In the genomic region with DNA sequence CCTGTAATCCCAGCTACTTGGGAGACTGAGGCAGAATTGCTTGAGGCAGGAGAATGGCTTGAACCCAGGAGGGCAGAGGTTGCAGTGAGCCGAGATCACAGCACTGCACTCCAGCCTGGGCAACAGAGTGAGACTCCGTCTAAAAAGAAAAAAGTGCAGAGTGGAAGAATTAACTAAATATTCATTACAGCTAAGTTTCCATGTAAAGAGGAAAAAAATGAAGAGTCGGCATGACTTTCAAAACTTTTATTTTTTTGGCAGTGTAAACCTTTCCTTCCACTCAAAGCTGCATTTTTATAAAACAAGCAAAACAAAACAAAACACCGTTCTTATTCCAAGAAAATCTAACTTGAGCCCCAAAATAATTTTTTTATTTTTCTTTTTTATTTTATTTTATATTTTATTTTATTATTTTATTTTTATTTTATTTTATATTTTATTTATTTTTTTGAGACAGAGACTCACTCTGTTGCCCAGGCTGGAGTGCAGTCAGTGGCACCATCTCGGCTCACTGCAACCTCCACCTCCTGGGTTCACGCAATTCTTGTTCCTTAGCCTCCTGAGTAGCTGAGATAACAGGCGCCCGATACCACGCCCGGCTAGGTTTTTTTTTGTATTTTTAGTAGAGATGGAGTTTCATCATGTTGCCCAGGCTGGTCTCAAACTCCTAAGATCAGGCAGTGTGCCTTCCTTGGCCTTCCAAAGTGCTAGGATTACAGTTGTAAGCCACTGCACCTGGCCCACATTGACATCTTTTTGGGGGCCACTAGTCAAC, we compare ENCODE assay signal across 24 cellular contexts.
"Had no signal": no experiment of that assay in that cellular context is flagged by ENCODE, and none has a peak within 500 bp of the region (broad histone marks: within the 10 kb centered on the region; RNA-seq: fewer than 3 reads in every experiment).

No MANE protein-coding gene starts in this region.

- H3K4me1 ChIP-seq: body of pancreas, left ventricle myocardium inferior, neural progenitor cell, thyroid gland, upper lobe of right lung had no signal

- H3K4me3 Mint-ChIP-seq: activated CD4-positive, alpha-beta T cell treated with anti-CD3 and anti-CD28 coated beads, Interleukin-2, amount 10 ng/mL, durations not matched to agents 7 days and 5 days; activated CD8-positive, alpha-beta T cell treated with anti-CD3 and anti-CD28 coated beads, Interleukin-2, amount 10 ng/mL, durations not matched to agents 7 days and 5 days; activated T-helper 17 cell treated with anti-CD3 and anti-CD28 coated beads, Interleukin-2, amount 50 U/mL, for 72 hours; dendritic cell treated with granulocyte-macrophage colony-stimulating factor and Interleukin-4, amounts not matched to agents 40 ng/mL and 50 ng/mL, for 4 days; naive thymus-derived CD4-positive, alpha-beta T cell; neural progenitor cell had no signal

- DNase-seq: activated CD4-positive, alpha-beta T cell treated with anti-CD3 and anti-CD28 coated beads, Interleukin-2, amount 10 ng/mL, durations not matched to agents 7 days and 5 days; activated CD8-positive, alpha-beta T cell treated with anti-CD3 and anti-CD28 coated beads, Interleukin-2, amount 10 ng/mL, durations not matched to agents 7 days and 5 days; anterior cingulate cortex; body of pancreas; effector CD4-positive, alpha-beta T cell; foreskin melanocyte; glutamatergic neuron; left ventricle myocardium inferior; naive thymus-derived CD4-positive, alpha-beta T cell; stimulated activated CD4-positive, alpha-beta T cell treated with anti-CD3 and anti-CD28 coated beads, Interleukin-2, amount 100 ng/mL, for 48 hours; stimulated activated CD8-positive, alpha-beta memory T cell treated with anti-CD3 and anti-CD28 coated beads, Interleukin-4, amount 100 ng/mL, for 48 hours; stimulated activated naive CD4-positive, alpha-beta T cell; substantia nigra; T-helper 1 cell; T-helper 9 cell; thyroid gland; upper lobe of right lung had no signal

- ATAC-seq: activated CD4-positive, CD25-positive, alpha-beta regulatory T cell treated with anti-CD3 and anti-CD28 coated beads, Interleukin-2, amount 50 U/mL, for 24 hours; activated CD8-positive, alpha-beta T cell treated with anti-CD3 and anti-CD28 coated beads, Interleukin-2, amount 10 ng/mL, durations not matched to agents 7 days and 5 days; activated T-helper 17 cell treated with anti-CD3 and anti-CD28 coated beads, Interleukin-2, amount 50 U/mL, for 72 hours; body of pancreas; esophagus mucosa; naive thymus-derived CD4-positive, alpha-beta T cell; upper lobe of right lung had no signal

- H3K9me3 Mint-ChIP-seq: activated CD4-positive, alpha-beta T cell treated with anti-CD3 and anti-CD28 coated beads, Interleukin-2, amount 10 ng/mL, durations not matched to agents 7 days and 5 days; activated T-helper 17 cell treated with anti-CD3 and anti-CD28 coated beads, Interleukin-2, amount 50 U/mL, for 72 hours; dendritic cell treated with granulocyte-macrophage colony-stimulating factor and Interleukin-4, amounts not matched to agents 40 ng/mL and 50 ng/mL, for 4 days; naive thymus-derived CD4-positive, alpha-beta T cell; neural progenitor cell had no signal

- H3K27me3 Mint-ChIP-seq: activated CD4-positive, alpha-beta T cell treated with anti-CD3 and anti-CD28 coated beads, Interleukin-2, amount 10 ng/mL, durations not matched to agents 7 days and 5 days; activated T-helper 17 cell treated with anti-CD3 and anti-CD28 coated beads, Interleukin-2, amount 50 U/mL, for 72 hours; dendritic cell treated with granulocyte-macrophage colony-stimulating factor and Interleukin-4, amounts not matched to agents 40 ng/mL and 50 ng/mL, for 4 days; naive thymus-derived CD4-positive, alpha-beta T cell had no signal

- H3K4me1 Mint-ChIP-seq: activated T-helper 17 cell treated with anti-CD3 and anti-CD28 coated beads, Interleukin-2, amount 50 U/mL, for 72 hours; neural progenitor cell had no signal

- H3K36me3 ChIP-seq: neural progenitor cell had no signal

- H3K27ac ChIP-seq: body of pancreas, cardiac muscle cell, hepatocyte, left ventricle myocardium inferior, neural progenitor cell, thyroid gland, upper lobe of right lung had no signal

- H3K27ac Mint-ChIP-seq: activated CD4-positive, alpha-beta T cell treated with anti-CD3 and anti-CD28 coated beads, Interleukin-2, amount 10 ng/mL, durations not matched to agents 7 days and 5 days; dendritic cell treated with granulocyte-macrophage colony-stimulating factor and Interleukin-4, amounts not matched to agents 40 ng/mL and 50 ng/mL, for 4 days; neural progenitor cell had no signal

- H3K9me3 ChIP-seq: body of pancreas, left ventricle myocardium inferior, thyroid gland, upper lobe of right lung had no signal

- H3K4me3 ChIP-seq: body of pancreas, cardiac muscle cell, hepatocyte, left ventricle myocardium inferior, neural progenitor cell, thyroid gland, upper lobe of right lung had no signal

- H3K27me3 ChIP-seq: body of pancreas, cardiac muscle cell, hepatocyte, neural progenitor cell, thyroid gland, upper lobe of right lung had no signal
